In genomic region chr14:72816287-72816686, GRCh38 we compare ENCODE assay signal across 20 cellular contexts.
"Had no signal": no experiment of that assay in that cellular context is flagged by ENCODE, and none has a peak within 500 bp of the region (broad histone marks: within the 10 kb centered on the region; RNA-seq: fewer than 3 reads in every experiment).

No MANE protein-coding gene starts in this region.

- H3K27me3 ChIP-seq: dorsolateral prefrontal cortex, esophagus muscularis mucosa, gastroesophageal sphincter, right atrium auricular region, stomach, transverse colon had no signal

- H3K27ac ChIP-seq: esophagus muscularis mucosa, gastroesophageal sphincter, right atrium auricular region, stomach, thoracic aorta, transverse colon had no signal

- H3K9me3 ChIP-seq: esophagus muscularis mucosa, thoracic aorta had no signal

- DNase-seq: cortex of kidney; dorsolateral prefrontal cortex; effector memory CD4-positive, alpha-beta T cell; glutamatergic neuron; islet precursor cell; mammary epithelial cell; natural killer cell; posterior cingulate gyrus; small intestine; stimulated activated CD4-positive, alpha-beta T cell treated with anti-CD3 and anti-CD28 coated beads, Interleukin-12 subunit alpha, Interleukin-12 subunit beta, amount 100 ng/mL, for 4 hours; stomach; substantia nigra; transverse colon had no signal

- H3K36me3 ChIP-seq: esophagus muscularis mucosa, gastroesophageal sphincter, right atrium auricular region, stomach, thoracic aorta, transverse colon had no signal

- ATAC-seq: gastroesophageal sphincter, left lobe of liver, natural killer cell had no signal

- FAIRE-seq: endometrium, small intestine had no signal

- H3K4me1 ChIP-seq: transverse colon had no signal

- H3K4me1 Mint-ChIP-seq: natural killer cell, neural crest cell had no signal

- H3K4me3 Mint-ChIP-seq: natural killer cell, neural crest cell had no signal

- H3K27ac Mint-ChIP-seq: natural killer cell had no signal

- H3K4me3 ChIP-seq: dorsolateral prefrontal cortex, esophagus muscularis mucosa, gastroesophageal sphincter, right atrium auricular region, stomach, thoracic aorta, transverse colon had no signal
